Comparison of ENCODE assay signal across 9 cellular contexts in genomic region chr12:24960222-24960855, GRCh38. TPM values are rescaled to one million over a fixed set of nuclear protein-coding genes. Genes with fewer than 3 reads are reported as not detected.
DNase-seq lines count a peak whose midpoint lies in the region; ATAC-seq, FAIRE-seq and TF ChIP-seq lines count a peak whose summit lies in the region.
"Had no signal": no experiment of that assay in that cellular context is flagged by ENCODE, and none has a peak within 500 bp of the region (broad histone marks: within the 10 kb centered on the region; RNA-seq: fewer than 3 reads in every experiment).

No MANE protein-coding gene starts in this region.

- H3K4me3 Mint-ChIP-seq in activated naive CD8-positive, alpha-beta T cell treated with anti-CD3 and anti-CD28 coated beads, Interleukin-2, amount 50 U/mL, for 24 hours = no peak overlapping the region

- in situ Hi-C loops in GM13976 (cut with MboI; ENCODE audit: low sequenced_read_pairs, unreplicated experiment) = no loop called here
- in situ Hi-C loops in transverse colon (cut with MboI; ENCODE audit: low pct_ligation_motif_present in 1 of 4, low pct_unique_long_range_greater_than_20kb in 1 of 4, low sequenced_read_pairs in 3 of 4) = no loop called here

- H3K4me1 Mint-ChIP-seq in activated naive CD8-positive, alpha-beta T cell treated with anti-CD3 and anti-CD28 coated beads, Interleukin-2, amount 50 U/mL, for 24 hours = peaks cover 32% of the 10 kb centered on the region

- TF ChIP-seq EP300 in A549 (IDR thresholded peaks at IDR 0.05) = no peak
- no peak for TF ChIP-seq EP300 in transverse colon (IDR thresholded peaks at IDR 0.05; ENCODE audit: low read depth)

- H3K27ac ChIP-seq in A549 = no peak overlapping the region
- H3K27ac ChIP-seq in transverse colon = no peak overlapping the region

- 5% methylated on average over 2 of the region's 2 CpGs for WGBS in A549 (ENCODE audit: missing lambda C conversion rate)
- 14 to 20% methylated on average over 1 to 2 of the region's 2 CpGs for WGBS in transverse colon (ENCODE audit: low coverage in 1 of 2), 2 donors

- no peak for TF ChIP-seq POLR2A in A549 (IDR thresholded peaks at IDR 0.05; ENCODE audit: low read length)
- no peak for TF ChIP-seq POLR2A in transverse colon (IDR thresholded peaks at IDR 0.05)

- H3K27me3 ChIP-seq in transverse colon = no peaks in the 10 kb centered on the region

- TF ChIP-seq RAD21 in A549 (conservative IDR thresholded peaks at IDR 0.05 in 1 of 2, IDR thresholded peaks at IDR 0.05 in 1 of 2) = peak; percentile 55 to 66

- TF ChIP-seq CTCF in A549 (IDR thresholded peaks at IDR 0.05) = peak; percentile 47
- TF ChIP-seq CTCF in GM13976 (IDR thresholded peaks at IDR 0.05; ENCODE audit: borderline replicate concordance, control extremely low read depth, extremely low read depth, insufficient read depth, missing control alignments) = peak; percentile 35
- TF ChIP-seq CTCF in transverse colon (IDR thresholded peaks at IDR 0.05) = peak in 2 of 5 experiments; percentile 8 to 15

- no peaks in the 10 kb centered on the region for H3K36me3 ChIP-seq in transverse colon
- H3K36me3 ChIP-seq: HAP-1 had no signal

- CTCF ChIA-PET in A549 (lab: Yijun Ruan, JAX) = interaction anchor here (0.9 to 1.8 kb wide), 4 partner anchors 10 to 170 kb away, joined by 3 to 5 read pairs (median 4); no protein-coding TSS in a partner anchor

- peaks cover 6% of the 10 kb centered on the region for H3K36me3 Mint-ChIP-seq in activated naive CD8-positive, alpha-beta T cell treated with anti-CD3 and anti-CD28 coated beads, Interleukin-2, amount 50 U/mL, for 24 hours (ENCODE audit: low read depth)

- intact Hi-C loops in transverse colon (cut with DNase I; ENCODE audit: low total_unique reads) = no loop called here

- H3K9me3 ChIP-seq in A549 = no peaks in the 10 kb centered on the region
- peaks cover 0 to 10% of the 10 kb centered on the region in 2 donors for H3K9me3 ChIP-seq in transverse colon

- H3K4me1 ChIP-seq in A549 = no peaks in the 10 kb centered on the region
- H3K4me1 ChIP-seq in transverse colon = no peaks in the 10 kb centered on the region

- ATAC-seq in A549 (peak; percentile 99), HG02870 (IDR thresholded peaks at IDR 0.05; ENCODE audit: unreplicated experiment) (peak; percentile 77)
- peak; percentile 89 for ATAC-seq in activated naive CD8-positive, alpha-beta T cell treated with anti-CD3 and anti-CD28 coated beads, Interleukin-2, amount 50 U/mL, for 24 hours

- DNase-seq in A549 (ENCODE audit: low read depth in 1 of 2, low spot score in 1 of 2) (peak; percentile 15 to 55), GM13976 (ENCODE audit: low spot score) (peak; percentile 42), NCI-H69 (lab: John Stamatoyannopoulos, UW) (peak; percentile 52), kidney tubule cell (ENCODE audit: low spot score) (peak; percentile 55), transverse colon (peak; percentile 20), HuH-7.5 (ENCODE audit: low spot score) (no peak)
- peak; percentile 63 for DNase-seq in activated naive CD8-positive, alpha-beta T cell treated with anti-CD3 and anti-CD28 coated beads, Interleukin-2, amount 50 U/mL, for 24 hours

- POLR2A ChIA-PET in A549 (lab: Yijun Ruan, JAX) = no interaction called here

- peaks cover 12% of the 10 kb centered on the region for H3K9me3 Mint-ChIP-seq in activated naive CD8-positive, alpha-beta T cell treated with anti-CD3 and anti-CD28 coated beads, Interleukin-2, amount 50 U/mL, for 24 hours

- no peak for FAIRE-seq in A549 (lab: Jason Lieb, UNC)

- no peak overlapping the region for H3K27ac Mint-ChIP-seq in activated naive CD8-positive, alpha-beta T cell treated with anti-CD3 and anti-CD28 coated beads, Interleukin-2, amount 50 U/mL, for 24 hours

- peaks cover 7% of the 10 kb centered on the region for H3K27me3 Mint-ChIP-seq in activated naive CD8-positive, alpha-beta T cell treated with anti-CD3 and anti-CD28 coated beads, Interleukin-2, amount 50 U/mL, for 24 hours

- H3K4me3 ChIP-seq in A549 = no peak overlapping the region
- no peak overlapping the region for H3K4me3 ChIP-seq in transverse colon
- H3K4me3 ChIP-seq: HAP-1 had no signal

- H3K4me2 ChIP-seq in A549 = no peak overlapping the region

TF ChIP-seq in A549, 52 proteins besides CTCF, POLR2A, EP300 and RAD21:
- TF ChIP-seq SMC3 (IDR thresholded peaks at IDR 0.05) (peak; percentile 36), MAFK (IDR thresholded peaks at IDR 0.05; ENCODE audit: partially characterized antibody) (peak; percentile 98), CBX8 (IDR thresholded peaks at IDR 0.05) (no peak), FOSL2 (IDR thresholded peaks at IDR 0.05) (no peak), FOSL2 (CRISPR knock-in tag; IDR thresholded peaks at IDR 0.05) (peak; percentile 70)

RNA-seq across cellular contexts. Expression of gene BCAT1, which starts 11.4 kb away (rescaled TPM):
- 14.6 and 18.0 TPM in 2 replicates for polyA plus RNA-seq in A549 (2011; rRNA removed)
- polyA plus RNA-seq in A549 (2012; cell fraction: cytosol; rRNA removed) = 1.8 and 2.1 TPM in 2 replicates
- 1.1 and 1.8 TPM in 2 replicates for polyA plus RNA-seq in A549 (2012; cell fraction: nucleus; rRNA removed)
- polyA plus RNA-seq in A549 (2017; fragmentation: RNase III; extraction: RNeasy Plus Mini Kit Qiagen cat#74134 plus additional on column Dnase treatment) = 10.4 to 12.2 TPM (median 10.5 TPM) in 3 replicates
- polyA minus RNA-seq in A549 (2011; rRNA and poly(A)+ RNA removed) = 26.2 and 30.2 TPM in 2 replicates
- 10 to 100 TPM in 1 of 4 donors, 1 to 10 TPM in 2, under 1 TPM in 1; 0.80 to 14.0 (median 3.9) TPM for total RNA-seq in transverse colon
